Comparison of ENCODE assay signal across 8 cellular contexts in the genomic region with DNA sequence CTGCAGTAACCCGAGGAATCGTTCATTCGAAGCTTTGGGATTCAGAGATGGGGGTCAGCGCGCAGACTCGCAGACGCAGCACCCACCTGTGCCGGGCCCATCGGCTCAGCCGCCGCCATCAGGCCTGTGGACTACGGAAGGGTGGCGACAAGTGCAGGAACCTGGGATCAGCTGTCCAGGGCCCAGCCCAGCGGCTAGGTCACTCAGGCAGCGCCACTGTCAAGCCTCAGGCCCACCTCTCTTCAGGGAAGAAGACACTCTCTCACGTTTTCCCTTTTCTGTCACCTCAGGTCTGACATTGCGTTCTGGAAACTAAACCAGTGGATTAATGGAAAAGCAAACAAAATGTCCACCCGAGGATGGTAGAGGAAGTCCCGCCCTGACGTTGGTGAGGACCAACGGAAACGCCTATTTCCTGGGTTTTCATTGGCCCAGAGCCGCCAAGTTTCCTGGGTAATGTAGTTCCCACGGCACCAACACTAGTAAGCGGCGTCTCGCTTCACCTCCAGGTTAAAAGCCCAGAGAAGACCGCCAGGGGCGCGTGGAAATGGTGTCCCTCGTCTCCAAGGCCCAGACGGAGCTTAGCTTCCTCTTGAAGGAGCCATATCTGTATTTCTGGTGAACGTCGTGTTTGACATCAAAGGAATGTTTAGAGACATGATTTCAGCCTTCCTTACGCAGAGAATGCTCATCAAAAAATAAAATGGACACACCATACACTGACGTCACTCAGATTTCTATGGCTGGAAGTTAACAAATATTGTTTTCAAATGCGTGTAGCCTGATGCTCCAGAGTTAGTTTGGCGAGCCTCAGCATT. TPM values are rescaled to one million over a fixed set of nuclear protein-coding genes. Genes with fewer than 3 reads are reported as not detected.
DNase-seq lines count a peak whose midpoint lies in the region; ATAC-seq lines count a peak whose summit lies in the region.

A gene (minus strand): TSS at position 376 of the 818 bp plus-strand sequence. CDS start 257 bp downstream, at position 119.

- no peak within 1 kb of the TSS for H2BK12ac ChIP-seq in mesenchymal stem cell (ENCODE audit: low read length in 2 of 2)

- peak within 1 kb of the TSS; percentile 64 for H3K27ac ChIP-seq in CD4-positive, CD25-positive, alpha-beta regulatory T cell (ENCODE audit: insufficient read depth, low read length, poor library complexity, severe bottlenecking)
- H3K27ac ChIP-seq in mesenchymal stem cell (ENCODE audit: low read length, poor library complexity, severe bottlenecking), result peak within 1 kb of the TSS; percentile 80

- peaks cover 60 to 68% of the 10 kb centered on the region in 2 experiments for H3K9me3 ChIP-seq in CD4-positive, CD25-positive, alpha-beta regulatory T cell (ENCODE audit: control insufficient read depth in 2 of 2, low read length in 2 of 2)
- H3K9me3 ChIP-seq in endocrine pancreas (ENCODE audit: control insufficient read depth, low read length), result peaks cover 30% of the 10 kb centered on the region
- peaks cover 42% of the 10 kb centered on the region for H3K9me3 ChIP-seq in mesenchymal stem cell (ENCODE audit: control insufficient read depth, low read length)

- no peak within 1 kb of the TSS for H3K23ac ChIP-seq in mesenchymal stem cell (ENCODE audit: low read length in 2 of 2)

- H3K4me1 ChIP-seq in CD4-positive, CD25-positive, alpha-beta regulatory T cell (ENCODE audit: control insufficient read depth, insufficient read depth, low read length, poor library complexity, severe bottlenecking), result peaks cover 10% of the 10 kb centered on the region
- H3K4me1 ChIP-seq in endocrine pancreas (ENCODE audit: control insufficient read depth, insufficient read depth, low read length), result no peaks in the 10 kb centered on the region
- H3K4me1 ChIP-seq in mesenchymal stem cell (ENCODE audit: control insufficient read depth, insufficient read depth, low read depth, low read length), result no peaks in the 10 kb centered on the region

- no peak within 1 kb of the TSS for H3K14ac ChIP-seq in mesenchymal stem cell (ENCODE audit: low read length in 2 of 2)

- H3K18ac ChIP-seq in mesenchymal stem cell (ENCODE audit: low read depth in 1 of 2, low read length in 2 of 2), result peak within 1 kb of the TSS; percentile 88 to 93

- H3K9ac ChIP-seq in endocrine pancreas (ENCODE audit: control insufficient read depth, insufficient read depth, low read length) (peak within 1 kb of the TSS; percentile 84), mesenchymal stem cell (ENCODE audit: low read length) (peak within 1 kb of the TSS; percentile 86)

- peaks cover 24% of the 10 kb centered on the region for H3K36me3 Mint-ChIP-seq in CD4-positive, CD25-positive, alpha-beta regulatory T cell

- H3K79me1 ChIP-seq in mesenchymal stem cell (replicated peaks; ENCODE audit: low read length, poor library complexity, severe bottlenecking), result peaks cover 36% of the 10 kb centered on the region

- peaks cover 3 to 64% (median 49%) of the 10 kb centered on the region in 7 donors for H3K9me3 Mint-ChIP-seq in CD4-positive, CD25-positive, alpha-beta regulatory T cell

- peak within 1 kb of the TSS; percentile 97 for H4K8ac ChIP-seq in mesenchymal stem cell (ENCODE audit: low read length)

- H2BK120ac ChIP-seq in mesenchymal stem cell (ENCODE audit: low read depth, low read length), result peak within 1 kb of the TSS; percentile 42

- peak; percentile 99 for ATAC-seq in CD4-positive, CD25-positive, alpha-beta regulatory T cell (ENCODE audit: low read depth in 2 of 2)
- peak; percentile 98 for ATAC-seq in GM19351 (IDR thresholded peaks at IDR 0.05; ENCODE audit: unreplicated experiment)
- peak; percentile 95 for ATAC-seq in HG03521 (IDR thresholded peaks at IDR 0.05; ENCODE audit: unreplicated experiment)

- no peak within 1 kb of the TSS for H2BK15ac ChIP-seq in mesenchymal stem cell (ENCODE audit: low read depth, poor library complexity, severe bottlenecking)

- H3K27me3 ChIP-seq in CD4-positive, CD25-positive, alpha-beta regulatory T cell (ENCODE audit: control insufficient read depth, insufficient read depth, low read length), result peaks cover 1% of the 10 kb centered on the region
- H3K27me3 ChIP-seq in endocrine pancreas (ENCODE audit: control insufficient read depth, insufficient read depth, low read length) (no peaks in the 10 kb centered on the region), mesenchymal stem cell (ENCODE audit: control insufficient read depth in 1 of 2, insufficient read depth in 1 of 2, low read length in 2 of 2) (no peaks in the 10 kb centered on the region)

- peak; percentile 78 to 95 (median 87) for DNase-seq in CD4-positive, CD25-positive, alpha-beta regulatory T cell
- DNase-seq in NCI-H774 (lab: John Stamatoyannopoulos, UW) (peak; percentile 91), mesenchymal stem cell (peak; percentile 98)
- peak; percentile 24 to 54 (median 54) for DNase-seq in activated CD8-positive, alpha-beta memory T cell treated with anti-CD3 and anti-CD28 coated beads for 48 hours (ENCODE audit: low read depth in 2 of 3, low spot score in 2 of 3)
- DNase-seq in stimulated activated CD8-positive, alpha-beta memory T cell treated with anti-CD3 and anti-CD28 coated beads, Interleukin-12 subunit alpha, Interleukin-12 subunit beta, amount 100 ng/mL, for 24 hours (ENCODE audit: extremely low read depth), result peak; percentile 72

- WGBS in mesenchymal stem cell, result 11% methylated on average over 38 of the region's 38 CpGs

- peak within 1 kb of the TSS; percentile 86 to 90 (median 88) for H3K27ac Mint-ChIP-seq in CD4-positive, CD25-positive, alpha-beta regulatory T cell

- peaks cover 20% of the 10 kb centered on the region for H3K36me3 ChIP-seq in CD4-positive, CD25-positive, alpha-beta regulatory T cell (ENCODE audit: control insufficient read depth, insufficient read depth, low read length)
- peaks cover 36% of the 10 kb centered on the region for H3K36me3 ChIP-seq in endocrine pancreas (ENCODE audit: control insufficient read depth, insufficient read depth, low read length)
- peaks cover 33 to 39% of the 10 kb centered on the region in 2 experiments for H3K36me3 ChIP-seq in mesenchymal stem cell (ENCODE audit: control insufficient read depth in 1 of 2, insufficient read depth in 2 of 2, low read depth in 1 of 2, low read length in 2 of 2)

- H2BK5ac ChIP-seq in mesenchymal stem cell (ENCODE audit: low read depth, low read length, poor library complexity, severe bottlenecking), result no peak within 1 kb of the TSS

- peak within 1 kb of the TSS; percentile 81 to 86 for H3K4ac ChIP-seq in mesenchymal stem cell (ENCODE audit: low read depth in 1 of 2, low read length in 2 of 2)

- H2AK5ac ChIP-seq in mesenchymal stem cell (ENCODE audit: low read length, severe bottlenecking), result peak within 1 kb of the TSS; percentile 38

- H3K27me3 Mint-ChIP-seq in CD4-positive, CD25-positive, alpha-beta regulatory T cell, result no peaks in the 10 kb centered on the region

- peak within 1 kb of the TSS; percentile 81 to 93 (median 92) for H3K4me3 Mint-ChIP-seq in CD4-positive, CD25-positive, alpha-beta regulatory T cell

- peak within 1 kb of the TSS; percentile 88 for H3K4me3 ChIP-seq in CD4-positive, CD25-positive, alpha-beta regulatory T cell (ENCODE audit: low read depth, low read length)
- H3K4me3 ChIP-seq in endocrine pancreas (ENCODE audit: control insufficient read depth, insufficient read depth, low read length), result peak within 1 kb of the TSS; percentile 52
- peak within 1 kb of the TSS; percentile 83 to 85 for H3K4me3 ChIP-seq in mesenchymal stem cell (ENCODE audit: insufficient read depth in 1 of 2, low read depth in 1 of 2, low read length in 2 of 2)

- H2AFZ ChIP-seq in mesenchymal stem cell (ENCODE audit: low read depth, low read length), result peak within 1 kb of the TSS; percentile 87

- H3K4me1 Mint-ChIP-seq in CD4-positive, CD25-positive, alpha-beta regulatory T cell, result peaks cover 5 to 19% (median 8%) of the 10 kb centered on the region in 4 donors

- H3K4me2 ChIP-seq in mesenchymal stem cell (ENCODE audit: low read length, poor library complexity, severe bottlenecking), result peak within 1 kb of the TSS; percentile 69

- H4K91ac ChIP-seq in mesenchymal stem cell (ENCODE audit: low read length), result peak within 1 kb of the TSS; percentile 90

RNA-seq across cellular contexts. Expression of the gene that starts here (rescaled TPM):
- total RNA-seq in CD4-positive, CD25-positive, alpha-beta regulatory T cell, result 0.74 TPM
- 1 to 10 TPM in 3 of 4 donors, under 1 TPM in 1; 0.09 to 4.2 (median 3.4) TPM for polyA plus RNA-seq in CD4-positive, CD25-positive, alpha-beta regulatory T cell
- 4.6 TPM for polyA plus RNA-seq in mesenchymal stem cell (2013, experiment 1 of 2)
- 4.5 TPM for polyA plus RNA-seq in mesenchymal stem cell (2013, experiment 2 of 2)

Comparison
In these comparisons a context has a peak if more than half of its experiments do, and no peak if none do; other contexts are left out.
1. Peak in every context shown above with its lines: DNase-seq, ATAC-seq, H3K4me3 ChIP-seq and H3K27ac ChIP-seq.